12 cellular contexts compared by ENCODE assay signal in genomic region chr17:58416396-58416795, GRCh38. TPM values are rescaled to one million over a fixed set of nuclear protein-coding genes. Genes with fewer than 3 reads are reported as not detected.
DNase-seq lines count a peak whose midpoint lies in the region; TF ChIP-seq lines count a peak whose summit lies in the region.
"Had no signal": no experiment of that assay in that cellular context is flagged by ENCODE, and none has a peak within 500 bp of the region (broad histone marks: within the 10 kb centered on the region; RNA-seq: fewer than 3 reads in every experiment).

No MANE protein-coding gene starts in this region.

- H3K4me1 ChIP-seq in right atrium auricular region, result peaks cover 0 to 3% of the 10 kb centered on the region in 2 donors
- peaks cover 8 to 14% of the 10 kb centered on the region in 2 donors for H3K4me1 ChIP-seq in duodenal mucosa (ENCODE audit: control insufficient read depth in 1 of 2, insufficient read depth in 2 of 2, low read length in 2 of 2)
- H3K4me1 ChIP-seq in mesendoderm (ENCODE audit: control insufficient read depth, low read depth, low read length), result no peaks in the 10 kb centered on the region

- no peak overlapping the region for H4K8ac ChIP-seq in mesendoderm (ENCODE audit: low read depth, low read length)

- DNase-seq in right atrium auricular region (ENCODE audit: low spot score), result no peak
- no peak for DNase-seq in cardiac septum (ENCODE audit: low spot score)
- no peak for DNase-seq in mesendoderm
- DNase-seq in SHP77 (lab: John Stamatoyannopoulos, UW), result no peak
- no peak for DNase-seq in stimulated activated CD8-positive, alpha-beta memory T cell treated with anti-CD3 and anti-CD28 coated beads, Interleukin-4, amount 100 ng/mL, for 48 hours
- DNase-seq in NCI-H510A (lab: John Stamatoyannopoulos, UW), result no peak
- no peak for DNase-seq in D341Med (ENCODE audit: low spot score)
- DNase-seq: activated naive CD8-positive, alpha-beta T cell treated with anti-CD3 and anti-CD28 coated beads for 36 hours; effector CD8-positive, alpha-beta T cell; mucosa of descending colon; NCI-H226 had no signal

- H3K9ac ChIP-seq in duodenal mucosa (ENCODE audit: low read depth in 1 of 2, low read length in 2 of 2) (peak overlapping the region; percentile 53 to 91), mesendoderm (ENCODE audit: low read length) (no peak overlapping the region)

- no peak overlapping the region for H3K23ac ChIP-seq in mesendoderm (ENCODE audit: low read length)

- no peak for TF ChIP-seq CTCF in right atrium auricular region (IDR thresholded peaks at IDR 0.05)

- peak overlapping the region; percentile 26 to 38 for H3K4me3 ChIP-seq in right atrium auricular region
- H3K4me3 ChIP-seq in duodenal mucosa (ENCODE audit: low read depth in 1 of 2, low read length in 2 of 2), result peak overlapping the region; percentile 69 to 73
- no peak overlapping the region for H3K4me3 ChIP-seq in mesendoderm (ENCODE audit: low read length)

- H2AK5ac ChIP-seq in mesendoderm (ENCODE audit: low read length), result no peak overlapping the region

- no peak overlapping the region for H2BK120ac ChIP-seq in mesendoderm (ENCODE audit: low read depth, low read length)

- no peaks in the 10 kb centered on the region for H3K79me1 ChIP-seq in mesendoderm (ENCODE audit: low read length)

- no peak overlapping the region for H3K56ac ChIP-seq in mesendoderm (ENCODE audit: low read length)

- no peak overlapping the region for H3K4ac ChIP-seq in mesendoderm (ENCODE audit: low read depth, low read length)

- no peak overlapping the region for H3K4me2 ChIP-seq in mesendoderm (ENCODE audit: low read length)

- H3K9me3 ChIP-seq in right atrium auricular region (no peaks in the 10 kb centered on the region), duodenal mucosa (ENCODE audit: control insufficient read depth in 1 of 2, low read length in 2 of 2) (no peaks in the 10 kb centered on the region)
- H3K9me3 ChIP-seq: mucosa of descending colon had no signal

- no peak overlapping the region for H2BK5ac ChIP-seq in mesendoderm (ENCODE audit: low read length)

- intact Hi-C loops in cardiac septum (cut with DNase I), result loop anchor here (2.0 kb wide), 1 partner anchor 64 kb away; the partner anchor contains the start of gene SUPT4H1

- H3K27ac ChIP-seq in right atrium auricular region (peak overlapping the region in 1 of 2 donors; percentile 79), duodenal mucosa (ENCODE audit: low read depth, low read length) (peak overlapping the region; percentile 37), mesendoderm (ENCODE audit: low read depth, low read length) (no peak overlapping the region)

- H3K36me3 ChIP-seq in right atrium auricular region (no peaks in the 10 kb centered on the region), duodenal mucosa (ENCODE audit: control insufficient read depth in 1 of 2, insufficient read depth in 2 of 2, low read length in 2 of 2) (no peaks in the 10 kb centered on the region), mesendoderm (ENCODE audit: control insufficient read depth, insufficient read depth, low read length) (no peaks in the 10 kb centered on the region)

- no peaks in the 10 kb centered on the region for H3K79me2 ChIP-seq in mesendoderm (ENCODE audit: control insufficient read depth, insufficient read depth, low read length)

- H2BK15ac ChIP-seq in mesendoderm (replicated peaks; ENCODE audit: low read depth), result peak overlapping the region; percentile 85

- H3K27me3 ChIP-seq in right atrium auricular region, result no peaks in the 10 kb centered on the region
- H3K27me3 ChIP-seq in duodenal mucosa (ENCODE audit: control insufficient read depth in 1 of 2, insufficient read depth in 2 of 2, low read length in 2 of 2), result no peaks in the 10 kb centered on the region
- no peaks in the 10 kb centered on the region for H3K27me3 ChIP-seq in mesendoderm (ENCODE audit: insufficient read depth, low read length, poor library complexity)

- no CpG with 5 or more reads among the region's 4 CpGs for WGBS in mesendoderm (ENCODE audit: extremely low coverage, insufficient coverage, low lambda C conversion rate)

- no peak overlapping the region for H3K18ac ChIP-seq in mesendoderm (ENCODE audit: low read length)

- H4K5ac ChIP-seq in mesendoderm (ENCODE audit: low read length), result no peak overlapping the region

RNA-seq across cellular contexts. Expression of gene RNF43, which starts 0.9 kb away (rescaled TPM):
- total RNA-seq in right atrium auricular region (1 to 10 TPM; 4.4 to 5.5 TPM), cardiac septum (1.6 TPM)
- 1.7 TPM for polyA plus RNA-seq in mesendoderm (2013, experiment 1 of 2)
- polyA plus RNA-seq in mesendoderm (2013, experiment 2 of 2), result 1.3 TPM
